In the genomic region with DNA sequence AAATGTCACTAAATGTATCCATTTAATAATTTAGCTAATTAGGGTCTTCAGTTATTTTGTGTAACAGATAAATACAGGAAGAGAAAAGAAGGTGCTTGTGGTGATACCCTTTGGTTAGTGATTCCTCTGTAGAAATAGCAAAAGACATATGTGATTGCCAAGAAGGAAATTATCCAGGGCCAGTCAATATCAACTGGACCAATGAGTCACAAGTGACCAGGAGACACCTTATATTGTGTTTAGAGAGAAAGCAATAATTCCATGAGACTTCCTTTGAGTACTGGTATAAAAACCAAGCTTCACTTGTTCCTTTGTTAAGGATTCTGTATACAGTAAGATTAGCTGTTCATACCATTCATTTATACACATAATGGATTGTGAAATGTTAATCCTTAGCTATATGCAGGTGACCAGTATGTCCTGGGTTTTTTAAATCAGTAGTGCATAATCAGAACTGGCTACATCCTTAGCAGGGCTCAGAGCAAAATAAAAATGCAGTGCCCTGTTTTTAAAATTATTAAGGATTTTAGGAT, we compare ENCODE assay signal across 22 cellular contexts.
"Had no signal": no experiment of that assay in that cellular context is flagged by ENCODE, and none has a peak within 500 bp of the region (broad histone marks: within the 10 kb centered on the region; RNA-seq: fewer than 3 reads in every experiment).

No MANE protein-coding gene starts in this region.

- H3K27me3 ChIP-seq: body of pancreas had no signal

- ATAC-seq: activated CD8-positive, alpha-beta memory T cell treated with anti-CD3 and anti-CD28 coated beads, Interleukin-2, amount 10 ng/mL, durations not matched to agents 7 days and 5 days; body of pancreas; T-helper 17 cell; WTC11 had no signal

- H3K27ac ChIP-seq: body of pancreas had no signal

- FAIRE-seq: RCC 7860 had no signal

- H3K4me3 ChIP-seq: body of pancreas had no signal

- DNase-seq: activated CD4-positive, alpha-beta T cell treated with anti-CD3 and anti-CD28 coated beads for 48 hours; activated CD4-positive, alpha-beta T cell treated with anti-CD3 and anti-CD28 coated beads, Interleukin-2, amount 50 U/mL, for 48 hours; activated CD4-positive, CD25-positive, alpha-beta regulatory T cell treated with anti-CD3 and anti-CD28 coated beads, Interleukin-2, amount 50 U/mL, for 72 hours; activated CD8-positive, alpha-beta memory T cell treated with anti-CD3 and anti-CD28 coated beads, Interleukin-2, amount 10 ng/mL, durations not matched to agents 7 days and 5 days; activated effector memory CD4-positive, alpha-beta T cell treated with Interleukin-2 at 50 U/mL for 16 hours; activated naive CD4-positive, alpha-beta T cell; activated T-cell treated with anti-CD3 and anti-CD28 coated beads, Interleukin-2, amount 50 U/mL, for 24 hours; aorta; body of pancreas; Karpas-422; NCI-H1105 treated with DMSO at 0.1 percent for 48 hours; NCI-H1436 treated with DMSO at 0.1 percent for 48 hours; NCI-H187; NCI-H2081; NCI-H510A treated with DMSO at 0.1 percent for 48 hours; NCI-H69; NK-92 treated with Interleukin-12 subunit alpha and Interleukin-12 subunit beta, amount 100 ng/mL, for 24 hours; SHP77 treated with DMSO at 0.1 percent for 48 hours; T-helper 17 cell; T-helper 9 cell had no signal

- H3K4me1 ChIP-seq: body of pancreas had no signal

- H3K9me3 ChIP-seq: body of pancreas had no signal
